ENCODE assay signal across 8 cellular contexts in the genomic region with DNA sequence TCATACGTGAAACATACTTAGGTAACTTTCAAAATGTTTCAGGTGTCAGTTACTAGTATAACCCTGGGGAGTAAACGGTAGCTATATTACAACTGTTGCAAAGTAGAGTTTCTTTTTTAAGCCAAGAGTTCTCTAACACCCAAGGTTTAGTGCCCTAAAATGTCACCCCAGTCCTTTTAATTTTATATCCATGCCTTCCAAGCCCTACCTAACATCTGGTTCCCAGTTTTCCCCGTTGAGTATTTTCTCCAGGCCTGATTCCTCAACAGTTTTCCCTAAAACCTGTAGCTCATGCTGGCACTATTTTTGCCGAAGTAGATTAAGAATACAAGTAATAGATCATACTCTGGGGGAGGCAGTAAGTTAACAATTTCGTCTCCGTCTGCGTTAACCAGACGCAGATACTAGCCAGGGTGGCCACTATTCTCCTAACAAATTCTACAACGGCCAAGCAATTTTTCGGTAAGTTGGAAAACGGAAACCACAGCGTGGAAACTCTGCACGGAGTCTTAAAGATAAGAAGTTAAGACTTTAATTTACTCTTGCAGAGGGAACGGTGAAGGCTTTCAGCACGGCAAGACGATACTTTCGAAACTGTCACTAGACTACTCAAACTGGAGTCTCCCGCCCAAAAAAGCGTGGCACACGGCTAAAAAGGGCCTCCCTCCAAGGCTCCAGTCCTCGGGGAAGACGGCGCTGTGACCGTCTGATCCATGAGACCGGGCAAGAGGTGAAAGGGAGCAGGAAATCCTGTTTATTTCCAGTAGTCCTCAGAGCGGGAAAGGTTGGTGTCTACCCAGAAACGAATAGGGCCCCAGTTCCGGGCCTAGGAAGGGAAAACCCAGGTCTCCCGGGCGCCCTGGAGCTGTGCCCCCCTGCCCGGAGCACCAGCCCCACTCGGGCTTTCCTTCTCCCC. TPM values are rescaled to one million over a fixed set of nuclear protein-coding genes. Genes with fewer than 3 reads are reported as not detected.
A peak's percentile ranks its signal among the peaks of the same experiment; 100 is the strongest.
DNase-seq lines count a peak whose midpoint lies in the region; FAIRE-seq and TF ChIP-seq lines count a peak whose summit lies in the region.

No MANE protein-coding gene starts in this region.

- H3K9me1 ChIP-seq in keratinocyte (ENCODE audit: control insufficient read depth, extremely low read depth, insufficient read depth, low read length), result peaks cover 3% of the 10 kb centered on the region

- peaks cover 58% of the 10 kb centered on the region for H3K79me2 ChIP-seq in keratinocyte (ENCODE audit: control insufficient read depth, insufficient read depth, low read length)

- H3K36me3 ChIP-seq in keratinocyte (ENCODE audit: control insufficient read depth in 2 of 2, extremely low read depth in 1 of 2, insufficient read depth in 2 of 2, low read length in 2 of 2), result peaks cover 3 to 19% of the 10 kb centered on the region in 2 experiments
- H3K36me3 ChIP-seq in stomach smooth muscle (ENCODE audit: control insufficient read depth in 2 of 2, insufficient read depth in 2 of 2, low read length in 2 of 2), result peaks cover 0 to 3% of the 10 kb centered on the region in 2 donors

- dilution Hi-C loops in keratinocyte (cut with MboI; ENCODE audit: extremely low pct_ligation_motif_present, low sequenced_read_pairs), result no loop called here

- H2AFZ ChIP-seq in keratinocyte (ENCODE audit: control insufficient read depth, low read length), result no peak overlapping the region

- peak overlapping the region; percentile 92 for H3K4me3 ChIP-seq in astrocyte of the cerebellum (ENCODE audit: low read depth, low read length)
- peak overlapping the region; percentile 86 to 97 (median 90) for H3K4me3 ChIP-seq in keratinocyte (ENCODE audit: control insufficient read depth in 2 of 3, extremely low read depth in 1 of 3, insufficient read depth in 2 of 3, low read depth in 1 of 3, low read length in 3 of 3)
- H3K4me3 ChIP-seq in stomach smooth muscle (ENCODE audit: low read length in 2 of 2), result peak overlapping the region; percentile 91

- H3K9ac ChIP-seq in keratinocyte (ENCODE audit: control insufficient read depth, extremely low read depth, insufficient read depth, low read length), result peak overlapping the region; percentile 98
- peak overlapping the region; percentile 98 to 99 for H3K9ac ChIP-seq in stomach smooth muscle (ENCODE audit: low read length in 2 of 2)

- H3K4me1 ChIP-seq in keratinocyte (ENCODE audit: control insufficient read depth, extremely low read depth, insufficient read depth, low read length) (peaks cover 31% of the 10 kb centered on the region), stomach smooth muscle (ENCODE audit: control insufficient read depth, insufficient read depth, low read length) (peaks cover 13% of the 10 kb centered on the region)

- peak overlapping the region; percentile 100 for H3K4me2 ChIP-seq in keratinocyte (ENCODE audit: control insufficient read depth, extremely low read depth, insufficient read depth, low read depth, low read length)

- H3K9me3 ChIP-seq in keratinocyte (ENCODE audit: control insufficient read depth, low read depth, low read length) (no peaks in the 10 kb centered on the region), stomach smooth muscle (ENCODE audit: control insufficient read depth in 2 of 2, low read length in 2 of 2) (no peaks in the 10 kb centered on the region)

- H4K20me1 ChIP-seq in keratinocyte (ENCODE audit: control insufficient read depth, extremely low read depth, insufficient read depth, low read length), result peaks cover 29% of the 10 kb centered on the region

- DNase-seq in activated CD8-positive, alpha-beta memory T cell treated with anti-CD3 and anti-CD28 coated beads, Interleukin-2, amount 50 U/mL, for 4 hours, result peak; percentile 22
- no peak for DNase-seq in activated CD8-positive, alpha-beta memory T cell treated with anti-CD3 and anti-CD28 coated beads for 24 hours
- peak; percentile 55 for DNase-seq in NCI-H1092 (lab: John Stamatoyannopoulos, UW)
- no peak for DNase-seq in astrocyte of the cerebellum (ENCODE audit: low read depth)
- DNase-seq in keratinocyte (ENCODE audit: low read depth, low spot score), result no peak
- no peak for DNase-seq in medulla oblongata (ENCODE audit: extremely low spot score)
- DNase-seq in HuH-7 (ENCODE audit: low spot score), result no peak

- TF ChIP-seq CTCF in astrocyte of the cerebellum (IDR thresholded peaks at IDR 0.05; ENCODE audit: low read depth, low read length, missing control alignments), result no peak
- TF ChIP-seq CTCF in keratinocyte (optimal IDR thresholded peaks at IDR 0.05 in 1 of 3, IDR thresholded peaks at IDR 0.05 in 1 of 3, conservative IDR thresholded peaks at IDR 0.05 in 1 of 3; ENCODE audit: extremely low read depth in 1 of 3, insufficient read depth in 2 of 3, low read length in 3 of 3), result no peak

- FAIRE-seq in keratinocyte (lab: Jason Lieb, UNC), result no peak

- no peaks in the 10 kb centered on the region for H3K27me3 ChIP-seq in keratinocyte (ENCODE audit: control insufficient read depth, extremely low read depth, insufficient read depth, low read length)
- no peaks in the 10 kb centered on the region for H3K27me3 ChIP-seq in stomach smooth muscle (ENCODE audit: control insufficient read depth in 1 of 2, insufficient read depth in 2 of 2, low read length in 2 of 2)

- in situ Hi-C loops in astrocyte of the cerebellum (cut with HindIII; ENCODE audit: low sequenced_read_pairs), result no loop called here

- peak overlapping the region; percentile 93 for H3K27ac ChIP-seq in keratinocyte (ENCODE audit: control insufficient read depth, insufficient read depth, low read length)
- peak overlapping the region; percentile 99 for H3K27ac ChIP-seq in stomach smooth muscle (ENCODE audit: low read length)

RNA-seq across cellular contexts. Expression of gene SRSF4, which starts 0.9 kb away (rescaled TPM):
- 26.8 to 63.2 TPM (median 51.0 TPM) in 3 replicates for polyA plus RNA-seq in keratinocyte
- polyA plus RNA-seq in keratinocyte (2011; ENCODE audit: low read depth), result 135 TPM
- 39.2 and 42.5 TPM in 2 replicates for polyA plus RNA-seq in keratinocyte (2011; cell fraction: cytosol; rRNA removed)
- polyA plus RNA-seq in keratinocyte (2011; cell fraction: nucleus; rRNA removed), result 89.0 and 94.1 TPM in 2 replicates
- 60.2 and 62.4 TPM in 2 replicates for polyA plus RNA-seq in keratinocyte (2012; ENCODE audit: low replicate concordance)
- polyA minus RNA-seq in keratinocyte, result 14.8 to 41.8 TPM (median 15.6 TPM) in 3 replicates
- 18.8 TPM for polyA minus RNA-seq in keratinocyte (2011; cell fraction: cytosol; rRNA and poly(A)+ RNA removed)
- polyA minus RNA-seq in keratinocyte (2011; cell fraction: nucleus; rRNA and poly(A)+ RNA removed), result 20.7 and 34.7 TPM in 2 replicates

RNA-seq across cellular contexts. Expression of gene MECR, which starts 50.0 kb away (rescaled TPM):
- polyA plus RNA-seq in keratinocyte, result 20.7 to 29.9 TPM (median 23.0 TPM) in 3 replicates
- polyA plus RNA-seq in keratinocyte (2011; ENCODE audit: low read depth), result 11.5 TPM
- 15.7 and 26.5 TPM in 2 replicates for polyA plus RNA-seq in keratinocyte (2011; cell fraction: cytosol; rRNA removed)
- 22.4 and 28.5 TPM in 2 replicates for polyA plus RNA-seq in keratinocyte (2011; cell fraction: nucleus; rRNA removed)
- polyA plus RNA-seq in keratinocyte (2012; ENCODE audit: low replicate concordance), result 24.1 and 26.0 TPM in 2 replicates
- 20.2 to 34.1 TPM (median 25.2 TPM) in 3 replicates for polyA minus RNA-seq in keratinocyte
- polyA minus RNA-seq in keratinocyte (2011; cell fraction: cytosol; rRNA and poly(A)+ RNA removed), result 14.4 TPM
- 11.6 and 13.1 TPM in 2 replicates for polyA minus RNA-seq in keratinocyte (2011; cell fraction: nucleus; rRNA and poly(A)+ RNA removed)

RNA-seq across cellular contexts. Expression of gene PTPRU, which starts 55.6 kb away (rescaled TPM):
- 4.3 to 6.4 TPM (median 5.4 TPM) in 3 replicates for polyA plus RNA-seq in keratinocyte
- polyA plus RNA-seq in keratinocyte (2011; ENCODE audit: low read depth), result 2.4 TPM
- polyA plus RNA-seq in keratinocyte (2011; cell fraction: cytosol; rRNA removed), result 2.9 and 5.1 TPM in 2 replicates
- polyA plus RNA-seq in keratinocyte (2011; cell fraction: nucleus; rRNA removed), result 10.8 and 15.2 TPM in 2 replicates
- polyA plus RNA-seq in keratinocyte (2012; ENCODE audit: low replicate concordance), result 8.9 and 9.2 TPM in 2 replicates
- 11.0 to 19.3 TPM (median 12.7 TPM) in 3 replicates for polyA minus RNA-seq in keratinocyte
- polyA minus RNA-seq in keratinocyte (2011; cell fraction: cytosol; rRNA and poly(A)+ RNA removed), result 25.9 TPM
- polyA minus RNA-seq in keratinocyte (2011; cell fraction: nucleus; rRNA and poly(A)+ RNA removed), result 26.5 and 27.2 TPM in 2 replicates

RNA-seq across cellular contexts. Expression of gene TMEM200B, which starts 57.1 kb away (rescaled TPM):
- polyA plus RNA-seq in keratinocyte, result 0.18 to 0.82 TPM (median 0.59 TPM) in 3 replicates
- polyA plus RNA-seq in keratinocyte (2011; ENCODE audit: low read depth), result not detected
- 0.18 and 0.19 TPM in 2 replicates for polyA plus RNA-seq in keratinocyte (2011; cell fraction: cytosol; rRNA removed)
- polyA plus RNA-seq in keratinocyte (2011; cell fraction: nucleus; rRNA removed), result 0.22 and 0.33 TPM in 2 replicates
- 0.39 and 1.00 TPM in 2 replicates for polyA plus RNA-seq in keratinocyte (2012; ENCODE audit: low replicate concordance)
- 0.10 to 0.45 TPM (median 0.23 TPM) in 3 replicates for polyA minus RNA-seq in keratinocyte
- polyA minus RNA-seq in keratinocyte (2011; cell fraction: cytosol; rRNA and poly(A)+ RNA removed), result not detected
- polyA minus RNA-seq in keratinocyte (2011; cell fraction: nucleus; rRNA and poly(A)+ RNA removed), result 0.21 TPM in 1 of 2 replicates, not detected in the other

Comparison
In these comparisons a context has a peak if more than half of its experiments do, and no peak if none do; other contexts are left out.
1. DNase-seq: peak in activated CD8-positive, alpha-beta memory T cell treated with anti-CD3 and anti-CD28 coated beads, Interleukin-2, amount 50 U/mL, for 4 hours (single experiment) and NCI-H1092 (single experiment); none in activated CD8-positive, alpha-beta memory T cell treated with anti-CD3 and anti-CD28 coated beads for 24 hours (single experiment), astrocyte of the cerebellum (single experiment), keratinocyte (single experiment), medulla oblongata (single experiment) and HuH-7 (single experiment).
2. Peak in every context shown above with its lines, with median percentiles within 50 percentile points of each other: H3K4me3 ChIP-seq.